27 cellular contexts compared by ENCODE assay signal in the genomic region with DNA sequence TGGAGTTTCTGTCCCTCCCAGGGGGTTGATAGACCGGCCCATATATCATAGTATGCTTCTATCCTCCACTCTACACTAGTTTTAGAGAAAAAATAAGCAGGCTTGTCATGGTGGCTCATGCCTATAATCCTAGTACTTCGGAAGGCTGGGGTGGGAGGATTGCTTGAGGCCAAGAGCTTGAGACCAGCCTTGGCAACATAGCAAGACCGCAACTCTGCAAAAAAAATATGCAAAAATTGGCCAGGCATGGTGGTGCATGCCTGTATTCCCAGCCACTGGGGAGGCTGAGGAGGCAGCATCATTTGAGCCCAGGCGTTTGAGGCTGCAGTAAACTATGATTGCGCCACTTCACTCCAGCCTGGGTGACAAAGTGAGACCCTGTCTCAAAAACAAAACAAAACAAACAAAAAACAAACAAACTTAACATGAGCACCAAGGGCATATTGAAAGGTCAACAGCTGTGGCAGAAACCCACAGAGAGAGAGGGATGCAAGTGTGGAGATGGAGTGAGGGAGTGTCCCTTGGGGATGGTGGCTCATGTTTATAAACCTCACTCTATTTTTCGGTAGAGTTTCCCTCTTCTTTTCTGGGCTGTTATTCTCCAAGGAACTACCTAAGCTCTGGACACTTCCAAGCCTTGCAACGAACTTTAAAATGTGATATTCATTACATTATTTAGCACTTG.
"Had no signal": no experiment of that assay in that cellular context is flagged by ENCODE, and none has a peak within 500 bp of the region (broad histone marks: within the 10 kb centered on the region; RNA-seq: fewer than 3 reads in every experiment).

No MANE protein-coding gene starts in this region.

- H3K27ac ChIP-seq: colonic mucosa, epithelial cell of prostate, esophagus squamous epithelium, gastrocnemius medialis, heart right ventricle, left lung, lower lobe of right lung had no signal

- H3K36me3 Mint-ChIP-seq: memory B cell had no signal

- H3K4me1 ChIP-seq: colonic mucosa, heart right ventricle, lower lobe of right lung had no signal

- H3K36me3 ChIP-seq: colonic mucosa, esophagus squamous epithelium, gastrocnemius medialis, heart right ventricle, left lung, lower lobe of right lung had no signal

- H3K9me3 ChIP-seq: colonic mucosa, esophagus squamous epithelium, gastrocnemius medialis, left lung, lower lobe of right lung had no signal

- H3K27me3 Mint-ChIP-seq: dendritic cell treated with granulocyte-macrophage colony-stimulating factor and Interleukin-4, amounts not matched to agents 40 ng/mL and 50 ng/mL, for 4 days had no signal

- DNase-seq: colonic mucosa; cortex of kidney; effector CD8-positive, alpha-beta T cell; effector memory CD8-positive, alpha-beta T cell; endodermal cell; erythroblast; esophagus squamous epithelium; foreskin fibroblast; foreskin melanocyte; gastrocnemius medialis; glutamatergic neuron; heart right ventricle; hippocampal formation; left cardiac atrium; left lung; left ventricle myocardium superior; lower lobe of right lung; mammary epithelial cell; mesendoderm; midbrain had no signal

- H3K27me3 ChIP-seq: colonic mucosa, esophagus squamous epithelium, gastrocnemius medialis, left lung had no signal

- H3K27ac Mint-ChIP-seq: dendritic cell treated with granulocyte-macrophage colony-stimulating factor and Interleukin-4, amounts not matched to agents 40 ng/mL and 50 ng/mL, for 4 days; effector memory CD8-positive, alpha-beta T cell; endodermal cell; memory B cell had no signal

- FAIRE-seq: endometrium, islet of Langerhans, keratinocyte had no signal

- H3K9me3 Mint-ChIP-seq: effector memory CD8-positive, alpha-beta T cell; endodermal cell; memory B cell had no signal

- ATAC-seq: effector memory CD8-positive, alpha-beta T cell; esophagus mucosa; gastrocnemius medialis; heart right ventricle; left cardiac atrium; left lung; left ventricle myocardium superior; lower lobe of right lung had no signal

- H3K4me1 Mint-ChIP-seq: endodermal cell, memory B cell had no signal

- H3K4me3 Mint-ChIP-seq: dendritic cell treated with granulocyte-macrophage colony-stimulating factor and Interleukin-4, amounts not matched to agents 40 ng/mL and 50 ng/mL, for 4 days; effector memory CD8-positive, alpha-beta T cell; endodermal cell; memory B cell had no signal

- H3K4me3 ChIP-seq: colonic mucosa, esophagus squamous epithelium, gastrocnemius medialis, heart right ventricle, left lung, lower lobe of right lung had no signal
